14 cellular contexts compared by ENCODE assay signal in genomic region chr5:130116431-130116830, GRCh38.
A peak's percentile ranks its signal among the peaks of the same experiment; 100 is the strongest.
DNase-seq lines count a peak whose midpoint lies in the region; ATAC-seq and TF ChIP-seq lines count a peak whose summit lies in the region.
"Had no signal": no experiment of that assay in that cellular context is flagged by ENCODE, and none has a peak within 500 bp of the region (broad histone marks: within the 10 kb centered on the region; RNA-seq: fewer than 3 reads in every experiment).

No MANE protein-coding gene starts in this region.

- H3K9me3 ChIP-seq in aorta (ENCODE audit: control insufficient read depth, low read length) (no peaks in the 10 kb centered on the region), prostate gland (no peaks in the 10 kb centered on the region)
- H3K9me3 ChIP-seq: BLaER1 had no signal

- H3K36me3 ChIP-seq in aorta (ENCODE audit: control insufficient read depth in 1 of 2, insufficient read depth in 2 of 2, low read length in 1 of 2) (no peaks in the 10 kb centered on the region), prostate gland (no peaks in the 10 kb centered on the region)
- H3K36me3 ChIP-seq: BLaER1 had no signal

- TF ChIP-seq CTCF in fibroblast of the aortic adventitia (IDR thresholded peaks at IDR 0.05; ENCODE audit: insufficient read depth, low read length) (no peak), prostate gland (IDR thresholded peaks at IDR 0.05) (no peak)

- ATAC-seq in left cardiac atrium (peak; percentile 33 to 44), aorta (ENCODE audit: low FRiP score) (peak; percentile 38), left colon (no peak)
- ATAC-seq: GM12878, HepG2 had no signal

- intact Hi-C loops in left cardiac atrium (cut with DNase I) (no loop called here), cardiac septum (cut with DNase I) (no loop called here), aorta (cut with DNase I) (no loop called here), left colon (cut with DNase I, micrococcal nuclease) (no loop called here), prostate gland (cut with DNase I) (no loop called here)

- H3K4me3 ChIP-seq in fibroblast of the aortic adventitia (ENCODE audit: low read depth, low read length) (no peak overlapping the region), aorta (ENCODE audit: low read length in 2 of 2) (no peak overlapping the region), prostate gland (no peak overlapping the region)
- H3K4me3 ChIP-seq: BLaER1, GM12878 had no signal

- WGBS in aorta, 2 donors: 10 to 12% methylated on average over 5 of the region's 5 CpGs
- WGBS in prostate gland: 90% methylated on average over 5 of the region's 5 CpGs

- no peak overlapping the region for H3K27ac ChIP-seq in aorta (ENCODE audit: low read depth in 1 of 2, low read length in 2 of 2)
- H3K27ac ChIP-seq in prostate gland: no peak overlapping the region
- H3K27ac ChIP-seq: BLaER1 had no signal

- DNase-seq in left cardiac atrium (peak; percentile 31), cardiac septum (ENCODE audit: low spot score) (no peak), NCI-H69 (lab: John Stamatoyannopoulos, UW) (peak; percentile 4), fibroblast of the aortic adventitia (ENCODE audit: low read depth) (peak; percentile 14), aorta (no peak), left colon (no peak), prostate gland (ENCODE audit: low spot score) (no peak)
- DNase-seq: 8988T; CD4-positive, alpha-beta memory T cell; DMS79 treated with DMSO at 0.1 percent for 48 hours; H9 had no signal

- H3K27me3 ChIP-seq in aorta (ENCODE audit: control insufficient read depth in 1 of 2, insufficient read depth in 2 of 2, low read length in 1 of 2) (no peaks in the 10 kb centered on the region), prostate gland (replicated peaks; ENCODE audit: insufficient read depth) (no peaks in the 10 kb centered on the region)
- H3K27me3 ChIP-seq: BLaER1 had no signal

- no peak for TF ChIP-seq POLR2A in prostate gland (IDR thresholded peaks at IDR 0.05)

- H3K4me1 ChIP-seq in aorta (ENCODE audit: control insufficient read depth in 1 of 2, insufficient read depth in 2 of 2, low read length in 2 of 2) (peaks cover 3 to 4% of the 10 kb centered on the region in 2 donors), prostate gland (replicated peaks) (no peaks in the 10 kb centered on the region)

Comparison
In these comparisons a context has a peak if more than half of its experiments do, and no peak if none do; other contexts are left out.
1. DNase-seq: peak in left cardiac atrium (single experiment), NCI-H69 (single experiment) and fibroblast of the aortic adventitia (single experiment); none in cardiac septum (single experiment), aorta (0 of 2), left colon (0 of 2) and prostate gland (single experiment).